ENCODE assay signal across 26 cellular contexts in genomic region chr6:154783229-154783628, GRCh38. TPM values are rescaled to one million over a fixed set of nuclear protein-coding genes. Genes with fewer than 3 reads are reported as not detected.
DNase-seq lines count a peak whose midpoint lies in the region; ATAC-seq, FAIRE-seq and TF ChIP-seq lines count a peak whose summit lies in the region.
"Had no signal": no experiment of that assay in that cellular context is flagged by ENCODE, and none has a peak within 500 bp of the region (broad histone marks: within the 10 kb centered on the region; RNA-seq: fewer than 3 reads in every experiment).

No MANE protein-coding gene starts in this region.

- peaks cover 82% of the 10 kb centered on the region for H3K36me3 Mint-ChIP-seq in CD4-positive, alpha-beta T cell (ENCODE audit: low read depth)

- H3K27me3 Mint-ChIP-seq in CD4-positive, alpha-beta T cell, result no peaks in the 10 kb centered on the region
- H3K27me3 Mint-ChIP-seq: activated naive CD8-positive, alpha-beta T cell treated with anti-CD3 and anti-CD28 coated beads, Interleukin-2, amount 10 ng/mL, durations not matched to agents 7 days and 5 days had no signal

- no peaks in the 10 kb centered on the region for H3K9me3 Mint-ChIP-seq in CD4-positive, alpha-beta T cell

- H3K27ac Mint-ChIP-seq in CD4-positive, alpha-beta T cell, result peak overlapping the region; percentile 47
- H3K27ac Mint-ChIP-seq: activated naive CD8-positive, alpha-beta T cell treated with anti-CD3 and anti-CD28 coated beads, Interleukin-2, amount 10 ng/mL, durations not matched to agents 7 days and 5 days had no signal

- intact Hi-C loops in CD4-positive, alpha-beta T cell (cut with DNase I, micrococcal nuclease), result no loop called here

- no peak for TF ChIP-seq CTCF in CD4-positive, alpha-beta T cell (IDR thresholded peaks at IDR 0.05)

- H3K4me3 Mint-ChIP-seq in CD4-positive, alpha-beta T cell, result no peak overlapping the region
- H3K4me3 Mint-ChIP-seq: activated naive CD8-positive, alpha-beta T cell treated with anti-CD3 and anti-CD28 coated beads, Interleukin-2, amount 10 ng/mL, durations not matched to agents 7 days and 5 days had no signal

- POLR2A ChIA-PET in CD4-positive, alpha-beta T cell (lab: Charles Lee), result no interaction called here

- DNase-seq in CD4-positive, alpha-beta T cell, result no peak
- DNase-seq in GM19239 (ENCODE audit: insufficient read length, low spot score), result no peak
- DNase-seq in DMS79 (lab: John Stamatoyannopoulos, UW), result no peak
- DNase-seq in activated gamma-delta T cell treated with Interleukin-2 at 50 U/mL for 16 hours, result no peak
- DNase-seq in NCI-H2171 treated with DMSO at 0.1 percent for 48 hours (lab: John Stamatoyannopoulos, UW), result no peak
- DNase-seq: activated CD4-positive, alpha-beta T cell treated with anti-CD3 and anti-CD28 coated beads for 4 hours; activated naive CD8-positive, alpha-beta T cell treated with anti-CD3 and anti-CD28 coated beads, Interleukin-2, amount 10 ng/mL, durations not matched to agents 7 days and 5 days; BE2C; Caco-2; cerebellar nuclear complex; foreskin fibroblast; H7; left ventricle myocardium inferior; MG63; NCI-H1436; NCI-H524; sigmoid colon; stimulated activated CD8-positive, alpha-beta memory T cell treated with anti-CD3 and anti-CD28 coated beads, Interleukin-4, amount 100 ng/mL, for 48 hours; T-helper 1 cell had no signal

- no peak overlapping the region for H3K27ac ChIP-seq in CD4-positive, alpha-beta T cell (ENCODE audit: low read depth, low read length)
- H3K27ac ChIP-seq: hepatocyte, left ventricle myocardium inferior, sigmoid colon, SJSA1 had no signal

- FAIRE-seq in GM19239 (lab: Jason Lieb, UNC), result peak; percentile 62
- FAIRE-seq: GM12892 had no signal

- peaks cover 62% of the 10 kb centered on the region for H3K4me1 Mint-ChIP-seq in CD4-positive, alpha-beta T cell (ENCODE audit: low read depth)

- ATAC-seq in CD4-positive, alpha-beta T cell (ENCODE audit: poor library complexity), result no peak
- peak; percentile 64 for ATAC-seq in HG02759 (IDR thresholded peaks at IDR 0.05; ENCODE audit: unreplicated experiment)
- peak; percentile 73 for ATAC-seq in HG03460 (IDR thresholded peaks at IDR 0.05; ENCODE audit: unreplicated experiment)
- no peak for ATAC-seq in HG02571 (IDR thresholded peaks at IDR 0.05; ENCODE audit: unreplicated experiment)
- ATAC-seq: Panc1 had no signal

- H3K27me3 ChIP-seq in CD4-positive, alpha-beta T cell (ENCODE audit: control insufficient read depth, insufficient read depth, low read length), result no peaks in the 10 kb centered on the region
- H3K27me3 ChIP-seq: BE2C, hepatocyte, MG63, sigmoid colon, SJSA1 had no signal

- CTCF ChIA-PET in CD4-positive, alpha-beta T cell (lab: Charles Lee), result no interaction called here

- H3K9me3 ChIP-seq in CD4-positive, alpha-beta T cell (ENCODE audit: control insufficient read depth, low read length), result no peaks in the 10 kb centered on the region
- H3K9me3 ChIP-seq: BE2C, Caco-2, left ventricle myocardium inferior, MG63, sigmoid colon, SJSA1 had no signal

RNA-seq across cellular contexts. Expression of gene SCAF8, which starts 50.0 kb away (rescaled TPM):
- total RNA-seq in CD4-positive, alpha-beta T cell, result 10 to 100 TPM; 82.6 to 83.8 TPM

Comparison
In these comparisons a context has a peak if more than half of its experiments do, and no peak if none do; other contexts are left out.
1. ATAC-seq: peak in HG02759 (single experiment) and HG03460 (single experiment); none in CD4-positive, alpha-beta T cell (single experiment) and HG02571 (single experiment).